Comparison of ENCODE assay signal across 9 cellular contexts in the genomic region with DNA sequence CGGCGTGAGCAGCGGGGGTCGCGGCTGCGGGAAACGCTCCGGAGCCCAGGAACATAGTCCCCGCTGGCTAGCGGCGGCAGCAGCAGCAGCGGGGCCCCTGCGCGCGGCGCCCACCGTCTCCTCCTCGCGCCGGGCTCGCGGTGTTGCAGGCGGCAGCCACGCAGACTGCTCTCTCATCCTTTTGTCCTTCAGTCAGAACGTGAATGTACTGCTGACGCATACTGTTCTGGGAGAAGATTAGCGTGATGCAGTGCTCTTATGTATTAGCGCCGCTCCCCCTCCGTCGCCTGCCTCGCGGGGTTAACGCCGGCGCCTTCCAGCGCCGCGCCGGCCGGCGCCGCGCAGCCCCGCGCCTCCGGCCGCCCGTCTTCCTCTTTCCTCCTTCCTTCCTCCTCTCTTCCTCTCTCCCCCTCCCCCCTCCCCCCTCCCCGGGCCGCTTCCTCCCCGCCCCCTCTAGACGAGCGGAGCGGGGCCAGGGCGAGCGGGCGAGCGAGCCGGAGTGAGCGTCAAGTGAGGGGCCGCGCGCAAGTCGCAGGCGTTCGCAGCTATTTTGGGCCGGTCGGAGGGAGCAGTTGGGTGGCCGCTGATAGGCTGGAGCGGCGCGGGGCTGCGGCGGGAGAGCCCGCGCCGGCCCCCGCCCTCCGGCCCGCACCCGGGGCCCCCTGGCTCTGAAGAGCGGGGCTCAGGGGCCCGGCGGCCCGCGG. TPM values are rescaled to one million over a fixed set of nuclear protein-coding genes. Genes with fewer than 3 reads are reported as not detected.
A peak's percentile ranks its signal among the peaks of the same experiment; 100 is the strongest.
DNase-seq lines count a peak whose midpoint lies in the region; ATAC-seq and TF ChIP-seq lines count a peak whose summit lies in the region.
"Had no signal": no experiment of that assay in that cellular context is flagged by ENCODE, and none has a peak within 500 bp of the region (broad histone marks: within the 10 kb centered on the region; RNA-seq: fewer than 3 reads in every experiment).

No MANE protein-coding gene starts in this region.

- peak; percentile 31 for TF ChIP-seq CTCF in lower lobe of right lung (IDR thresholded peaks at IDR 0.05)

- H3K27ac ChIP-seq in duodenal mucosa (ENCODE audit: low read depth, low read length) (no peak overlapping the region), lower lobe of right lung (peak overlapping the region; percentile 62)

- intact Hi-C loops in lower lobe of right lung (cut with DNase I): no loop called here

- peaks cover 12% of the 10 kb centered on the region in 2 donors for H3K36me3 ChIP-seq in duodenal mucosa (ENCODE audit: control insufficient read depth in 1 of 2, insufficient read depth in 2 of 2, low read length in 2 of 2)
- no peaks in the 10 kb centered on the region for H3K36me3 ChIP-seq in lower lobe of right lung

- H3K9me3 ChIP-seq in duodenal mucosa (ENCODE audit: control insufficient read depth in 1 of 2, low read length in 2 of 2) (no peaks in the 10 kb centered on the region), lower lobe of right lung (no peaks in the 10 kb centered on the region)

- H3K4me1 ChIP-seq in duodenal mucosa (ENCODE audit: control insufficient read depth in 1 of 2, insufficient read depth in 2 of 2, low read length in 2 of 2) (peaks cover 9 to 13% of the 10 kb centered on the region in 2 donors), lower lobe of right lung (peaks cover 30% of the 10 kb centered on the region)

- DNase-seq in Daoy (ENCODE audit: low read depth): peak; percentile 91
- DNase-seq in NCI-H1105 treated with DMSO at 0.1 percent for 48 hours (lab: John Stamatoyannopoulos, UW): peak; percentile 75
- DNase-seq in activated CD4-positive, alpha-beta T cell treated with anti-CD3 and anti-CD28 coated beads, Interleukin-2, amount 50 U/mL, for 1 hour: peak; percentile 27
- DNase-seq in lower lobe of right lung: peak; percentile 64
- peak; percentile 37 to 55 (median 49) for DNase-seq in stimulated activated CD4-positive, alpha-beta T cell treated with anti-CD3 and anti-CD28 coated beads, TNF-alpha, amount 100 ng/mL, for 48 hours (ENCODE audit: low read depth in 3 of 3)

- H3K4me3 ChIP-seq in duodenal mucosa (ENCODE audit: low read depth in 1 of 2, low read length in 2 of 2): peak overlapping the region; percentile 47 to 67
- peak overlapping the region; percentile 67 for H3K4me3 ChIP-seq in lower lobe of right lung

- H3K9ac ChIP-seq in duodenal mucosa (ENCODE audit: low read depth in 1 of 2, low read length in 2 of 2): peak overlapping the region in 1 of 2 donors; percentile 32

- no peaks in the 10 kb centered on the region for H3K27me3 ChIP-seq in duodenal mucosa (ENCODE audit: control insufficient read depth in 1 of 2, insufficient read depth in 2 of 2, low read length in 2 of 2)
- no peaks in the 10 kb centered on the region for H3K27me3 ChIP-seq in lower lobe of right lung (ENCODE audit: low read depth)

- ATAC-seq in GM21619 (IDR thresholded peaks at IDR 0.05; ENCODE audit: unreplicated experiment) (peak; percentile 67), lower lobe of right lung (peak; percentile 73 to 74), HG02970 (IDR thresholded peaks at IDR 0.05; ENCODE audit: low FRiP score, unreplicated experiment) (no peak)

RNA-seq across cellular contexts. Expression of a gene that starts 0.8 kb away (rescaled TPM):
- 0.51 and 1.4 TPM in 2 replicates for total RNA-seq in Daoy (2014; rRNA removed; shearing (Covaris generic))
- 12.8 TPM for total RNA-seq in lower lobe of right lung
- total RNA-seq: T-helper 1 cell treated with Interleukin-12 subunit alpha and Interleukin-12 subunit beta and Interleukin-4 antibody, amounts not matched to agents 30 ng/mL and 1 ng/mL, for 36 hours had no signal

Comparison
In these comparisons a context has a peak if more than half of its experiments do, and no peak if none do; other contexts are left out.
1. DNase-seq: peak in every context shown above with its lines; median percentile 91 in Daoy; 75 in NCI-H1105 treated with DMSO at 0.1 percent for 48 hours; 64 in lower lobe of right lung; 49 in stimulated activated CD4-positive, alpha-beta T cell treated with anti-CD3 and anti-CD28 coated beads, TNF-alpha, amount 100 ng/mL, for 48 hours; 27 in activated CD4-positive, alpha-beta T cell treated with anti-CD3 and anti-CD28 coated beads, Interleukin-2, amount 50 U/mL, for 1 hour.